1 cellular context compared by ENCODE assay signal in the genomic region with DNA sequence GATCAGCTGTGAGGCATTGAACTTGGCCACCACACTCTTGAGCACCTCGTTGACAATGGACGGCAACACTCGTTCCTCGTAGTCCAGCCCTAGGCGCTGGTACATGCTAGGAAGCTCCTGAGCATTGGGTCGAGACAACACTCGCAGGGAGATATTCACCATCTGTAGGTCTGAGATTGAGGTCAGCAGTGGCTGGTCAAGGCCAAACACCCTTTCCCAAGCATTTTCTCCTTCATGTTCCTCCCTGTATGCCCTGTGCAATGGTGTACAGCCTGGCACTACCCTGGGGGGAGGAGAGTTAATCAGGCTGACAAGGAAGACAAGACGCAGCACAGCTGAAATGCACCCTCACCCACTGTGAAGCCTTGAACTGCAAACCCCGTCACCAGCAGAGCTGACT.
TF ChIP-seq lines count a peak whose summit lies in the region.

No MANE protein-coding gene starts in this region.

TF ChIP-seq in K562, 482 proteins besides CTCF, POLR2A, EP300 and RAD21:
- TF ChIP-seq ATF1 (CRISPR knock-in tag; IDR thresholded peaks at IDR 0.05) (no peak), ATF1 (tag; IDR thresholded peaks at IDR 0.05) (no peak), IFI16 (CRISPR knock-in tag; IDR thresholded peaks at IDR 0.05) (no peak)
- TF ChIP-seq, protein P1, sequence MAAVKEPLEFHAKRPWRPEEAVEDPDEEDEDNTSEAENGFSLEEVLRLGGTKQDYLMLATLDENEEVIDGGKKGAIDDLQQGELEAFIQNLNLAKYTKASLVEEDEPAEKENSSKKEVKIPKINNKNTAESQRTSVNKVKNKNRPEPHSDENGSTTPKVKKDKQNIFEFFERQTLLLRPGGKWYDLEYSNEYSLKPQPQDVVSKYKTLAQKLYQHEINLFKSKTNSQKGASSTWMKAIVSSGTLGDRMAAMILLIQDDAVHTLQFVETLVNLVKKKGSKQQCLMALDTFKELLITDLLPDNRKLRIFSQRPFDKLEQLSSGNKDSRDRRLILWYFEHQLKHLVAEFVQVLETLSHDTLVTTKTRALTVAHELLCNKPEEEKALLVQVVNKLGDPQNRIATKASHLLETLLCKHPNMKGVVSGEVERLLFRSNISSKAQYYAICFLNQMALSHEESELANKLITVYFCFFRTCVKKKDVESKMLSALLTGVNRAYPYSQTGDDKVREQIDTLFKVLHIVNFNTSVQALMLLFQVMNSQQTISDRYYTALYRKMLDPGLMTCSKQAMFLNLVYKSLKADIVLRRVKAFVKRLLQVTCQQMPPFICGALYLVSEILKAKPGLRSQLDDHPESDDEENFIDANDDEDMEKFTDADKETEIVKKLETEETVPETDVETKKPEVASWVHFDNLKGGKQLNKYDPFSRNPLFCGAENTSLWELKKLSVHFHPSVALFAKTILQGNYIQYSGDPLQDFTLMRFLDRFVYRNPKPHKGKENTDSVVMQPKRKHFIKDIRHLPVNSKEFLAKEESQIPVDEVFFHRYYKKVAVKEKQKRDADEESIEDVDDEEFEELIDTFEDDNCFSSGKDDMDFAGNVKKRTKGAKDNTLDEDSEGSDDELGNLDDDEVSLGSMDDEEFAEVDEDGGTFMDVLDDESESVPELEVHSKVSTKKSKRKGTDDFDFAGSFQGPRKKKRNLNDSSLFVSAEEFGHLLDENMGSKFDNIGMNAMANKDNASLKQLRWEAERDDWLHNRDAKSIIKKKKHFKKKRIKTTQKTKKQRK (IDR thresholded peaks at IDR 0.05; ENCODE audit: borderline replicate concordance, low read depth, low read length) = no peak
- TF ChIP-seq, protein P2, sequence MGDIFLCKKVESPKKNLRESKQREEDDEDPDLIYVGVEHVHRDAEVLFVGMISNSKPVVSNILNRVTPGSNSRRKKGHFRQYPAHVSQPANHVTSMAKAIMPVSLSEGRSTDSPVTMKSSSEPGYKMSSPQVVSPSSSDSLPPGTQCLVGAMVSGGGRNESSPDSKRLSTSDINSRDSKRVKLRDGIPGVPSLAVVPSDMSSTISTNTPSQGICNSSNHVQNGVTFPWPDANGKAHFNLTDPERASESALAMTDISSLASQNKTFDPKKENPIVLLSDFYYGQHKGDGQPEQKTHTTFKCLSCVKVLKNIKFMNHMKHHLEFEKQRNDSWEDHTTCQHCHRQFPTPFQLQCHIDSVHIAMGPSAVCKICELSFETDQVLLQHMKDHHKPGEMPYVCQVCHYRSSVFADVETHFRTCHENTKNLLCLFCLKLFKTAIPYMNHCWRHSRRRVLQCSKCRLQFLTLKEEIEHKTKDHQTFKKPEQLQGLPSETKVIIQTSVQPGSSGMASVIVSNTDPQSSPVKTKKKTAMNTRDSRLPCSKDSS (IDR thresholded peaks at IDR 0.05; ENCODE audit: low read depth, partially characterized antibody) = no peak
